ENCODE assay signal across 11 cellular contexts in the genomic region with DNA sequence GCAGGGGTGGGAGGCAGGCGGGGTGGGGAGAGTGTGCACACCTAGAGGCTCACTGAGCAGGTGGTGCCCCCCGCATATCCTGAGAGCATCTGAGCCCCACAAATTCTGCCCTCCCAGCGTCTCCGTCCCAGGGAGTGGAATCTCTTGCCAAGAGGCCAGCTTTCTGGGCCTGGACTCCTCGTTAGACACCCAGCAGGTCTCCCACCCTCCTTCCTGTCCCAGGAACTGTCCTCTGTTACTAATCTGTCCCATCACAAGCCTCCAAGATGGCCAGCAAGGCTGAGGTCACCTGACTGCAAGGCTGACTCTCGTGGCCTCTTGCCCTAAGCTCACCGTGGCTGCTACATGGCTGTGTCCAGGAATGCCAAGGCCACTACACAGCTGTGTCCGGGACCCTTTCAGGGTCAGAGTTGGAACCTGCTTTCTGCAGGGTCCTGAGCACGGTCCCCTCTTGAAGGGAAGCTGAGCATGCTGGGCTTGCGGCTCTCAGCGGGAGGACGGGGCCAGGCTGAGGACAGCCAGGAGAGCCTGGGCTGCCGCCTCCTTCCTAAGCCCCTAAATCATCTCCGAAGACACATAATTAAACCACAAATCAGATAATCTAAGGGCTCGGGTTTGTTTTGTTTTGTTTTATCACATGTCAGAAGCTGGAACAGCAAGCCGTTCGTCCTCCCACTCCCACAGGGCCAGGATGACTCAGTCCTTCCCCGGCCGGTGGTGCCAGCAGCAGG.
DNase-seq lines count a peak whose midpoint lies in the region; ATAC-seq and TF ChIP-seq lines count a peak whose summit lies in the region.
"Had no signal": no experiment of that assay in that cellular context is flagged by ENCODE, and none has a peak within 500 bp of the region (broad histone marks: within the 10 kb centered on the region; RNA-seq: fewer than 3 reads in every experiment).

No MANE protein-coding gene starts in this region.

- no peak for TF ChIP-seq EP300 in upper lobe of left lung (IDR thresholded peaks at IDR 0.05)

- in situ Hi-C loops in brain microvascular endothelial cell (cut with HindIII; ENCODE audit: low pct_ligation_motif_present, low sequenced_read_pairs) = no loop called here

- peaks cover 11% of the 10 kb centered on the region for H3K27me3 Mint-ChIP-seq in activated CD4-positive, alpha-beta T cell treated with anti-CD3 and anti-CD28 coated beads for 36 hours
- H3K27me3 Mint-ChIP-seq in activated CD4-positive, alpha-beta T cell treated with anti-CD3 and anti-CD28 coated beads, Interleukin-2, amount 10 ng/mL, durations not matched to agents 24 days and 14 days = peaks cover 28% of the 10 kb centered on the region

- H3K4me3 ChIP-seq in brain microvascular endothelial cell (ENCODE audit: low read depth, low read length) (no peak overlapping the region), lower lobe of right lung (peak overlapping the region; percentile 10), upper lobe of left lung (peak overlapping the region in 1 of 4 donors; percentile 4)

- H3K27me3 ChIP-seq in brain microvascular endothelial cell (replicated peaks) = no peaks in the 10 kb centered on the region
- H3K27me3 ChIP-seq in lower lobe of right lung (ENCODE audit: low read depth) = peaks cover 5% of the 10 kb centered on the region
- no peaks in the 10 kb centered on the region for H3K27me3 ChIP-seq in upper lobe of left lung

- DNase-seq in activated CD4-positive, alpha-beta T cell treated with anti-CD3 and anti-CD28 coated beads for 36 hours = peak; percentile 39
- no peak for DNase-seq in activated CD4-positive, alpha-beta T cell treated with anti-CD3 and anti-CD28 coated beads, Interleukin-2, amount 10 ng/mL, durations not matched to agents 24 days and 14 days
- DNase-seq in brain microvascular endothelial cell = peak; percentile 5
- no peak for DNase-seq in lower lobe of right lung
- peak in 1 of 2 donors; percentile 87 for DNase-seq in upper lobe of left lung
- no peak for DNase-seq in NCI-H526 treated with DMSO at 0.1 percent for 48 hours (lab: John Stamatoyannopoulos, UW)
- DNase-seq in NCI-H1930 (lab: John Stamatoyannopoulos, UW) = no peak
- DNase-seq: immature natural killer cell; NCI-H1417; stimulated activated CD4-positive, alpha-beta T cell treated with anti-CD3 and anti-CD28 coated beads, Interleukin-4, amount 100 ng/mL, for 4 hours had no signal

- no peaks in the 10 kb centered on the region for H3K36me3 Mint-ChIP-seq in activated CD4-positive, alpha-beta T cell treated with anti-CD3 and anti-CD28 coated beads for 36 hours (ENCODE audit: low read depth)
- no peaks in the 10 kb centered on the region for H3K36me3 Mint-ChIP-seq in activated CD4-positive, alpha-beta T cell treated with anti-CD3 and anti-CD28 coated beads, Interleukin-2, amount 10 ng/mL, durations not matched to agents 24 days and 14 days (ENCODE audit: low read depth)
- H3K36me3 Mint-ChIP-seq: immature natural killer cell had no signal

- intact Hi-C loops in activated CD4-positive, alpha-beta T cell treated with anti-CD3 and anti-CD28 coated beads for 36 hours (cut with DNase I, micrococcal nuclease) = no loop called here
- intact Hi-C loops in activated CD4-positive, alpha-beta T cell treated with anti-CD3 and anti-CD28 coated beads, Interleukin-2, amount 10 ng/mL, durations not matched to agents 24 days and 14 days (cut with micrococcal nuclease) = no loop called here
- intact Hi-C loops in lower lobe of right lung (cut with DNase I) = no loop called here

- no peak for TF ChIP-seq POLR2A in upper lobe of left lung (IDR thresholded peaks at IDR 0.05)

- H3K9me3 ChIP-seq in lower lobe of right lung = no peaks in the 10 kb centered on the region
- no peaks in the 10 kb centered on the region for H3K9me3 ChIP-seq in upper lobe of left lung

- WGBS in upper lobe of left lung, 2 donors = 49 to 54% methylated on average over 7 to 19 of the region's 19 CpGs

- H3K4me1 ChIP-seq in lower lobe of right lung (peaks cover 10% of the 10 kb centered on the region), upper lobe of left lung (peaks cover 0 to 3% (median 1%) of the 10 kb centered on the region in 4 donors)

- no peaks in the 10 kb centered on the region for H3K9me3 Mint-ChIP-seq in activated CD4-positive, alpha-beta T cell treated with anti-CD3 and anti-CD28 coated beads for 36 hours (ENCODE audit: low read depth)
- no peaks in the 10 kb centered on the region for H3K9me3 Mint-ChIP-seq in activated CD4-positive, alpha-beta T cell treated with anti-CD3 and anti-CD28 coated beads, Interleukin-2, amount 10 ng/mL, durations not matched to agents 24 days and 14 days
- H3K9me3 Mint-ChIP-seq: immature natural killer cell had no signal

- no peak overlapping the region for H3K4me3 Mint-ChIP-seq in activated CD4-positive, alpha-beta T cell treated with anti-CD3 and anti-CD28 coated beads for 36 hours
- no peak overlapping the region for H3K4me3 Mint-ChIP-seq in activated CD4-positive, alpha-beta T cell treated with anti-CD3 and anti-CD28 coated beads, Interleukin-2, amount 10 ng/mL, durations not matched to agents 24 days and 14 days

- no peak overlapping the region for H3K27ac Mint-ChIP-seq in activated CD4-positive, alpha-beta T cell treated with anti-CD3 and anti-CD28 coated beads for 36 hours
- H3K27ac Mint-ChIP-seq in activated CD4-positive, alpha-beta T cell treated with anti-CD3 and anti-CD28 coated beads, Interleukin-2, amount 10 ng/mL, durations not matched to agents 24 days and 14 days = no peak overlapping the region
- H3K27ac Mint-ChIP-seq: immature natural killer cell had no signal

- no peak for ATAC-seq in activated CD4-positive, alpha-beta T cell treated with anti-CD3 and anti-CD28 coated beads for 36 hours
- ATAC-seq in lower lobe of right lung (peak; percentile 53 to 54), upper lobe of left lung (ENCODE audit: low FRiP score in 2 of 2) (peak; percentile 74 to 81), HG02798 (IDR thresholded peaks at IDR 0.05; ENCODE audit: poor library complexity, unreplicated experiment) (no peak)

- H3K27ac ChIP-seq in brain microvascular endothelial cell (no peak overlapping the region), lower lobe of right lung (no peak overlapping the region), upper lobe of left lung (no peak overlapping the region)

- TF ChIP-seq CTCF in brain microvascular endothelial cell (IDR thresholded peaks at IDR 0.05; ENCODE audit: low read depth, low read length, missing control alignments) (no peak), lower lobe of right lung (IDR thresholded peaks at IDR 0.05) (no peak), upper lobe of left lung (IDR thresholded peaks at IDR 0.05) (no peak)

- CTCF ChIA-PET in activated CD4-positive, alpha-beta T cell treated with anti-CD3 and anti-CD28 coated beads for 36 hours (lab: Charles Lee) = no interaction called here

- POLR2A ChIA-PET in activated CD4-positive, alpha-beta T cell treated with anti-CD3 and anti-CD28 coated beads for 36 hours (lab: Charles Lee) = no interaction called here

- no peaks in the 10 kb centered on the region for H3K4me1 Mint-ChIP-seq in activated CD4-positive, alpha-beta T cell treated with anti-CD3 and anti-CD28 coated beads for 36 hours
- peaks cover 5% of the 10 kb centered on the region for H3K4me1 Mint-ChIP-seq in activated CD4-positive, alpha-beta T cell treated with anti-CD3 and anti-CD28 coated beads, Interleukin-2, amount 10 ng/mL, durations not matched to agents 24 days and 14 days

- H3K36me3 ChIP-seq in brain microvascular endothelial cell (replicated peaks) (no peaks in the 10 kb centered on the region), lower lobe of right lung (no peaks in the 10 kb centered on the region), upper lobe of left lung (no peaks in the 10 kb centered on the region)

Comparison
In these comparisons a context has a peak if more than half of its experiments do, and no peak if none do; other contexts are left out.
1. DNase-seq: peak in activated CD4-positive, alpha-beta T cell treated with anti-CD3 and anti-CD28 coated beads for 36 hours (single experiment) and brain microvascular endothelial cell (single experiment); none in activated CD4-positive, alpha-beta T cell treated with anti-CD3 and anti-CD28 coated beads, Interleukin-2, amount 10 ng/mL, durations not matched to agents 24 days and 14 days (single experiment), lower lobe of right lung (single experiment), NCI-H526 treated with DMSO at 0.1 percent for 48 hours (single experiment) and NCI-H1930 (0 of 2).
2. ATAC-seq: peak in lower lobe of right lung (2 of 2) and upper lobe of left lung (2 of 2); none in activated CD4-positive, alpha-beta T cell treated with anti-CD3 and anti-CD28 coated beads for 36 hours (single experiment) and HG02798 (single experiment).